22 cellular contexts compared by ENCODE assay signal in genomic region chr7:47428780-47429472, GRCh38.
DNase-seq lines count a peak whose midpoint lies in the region; ATAC-seq, FAIRE-seq and TF ChIP-seq lines count a peak whose summit lies in the region.
"Had no signal": no experiment of that assay in that cellular context is flagged by ENCODE, and none has a peak within 500 bp of the region (broad histone marks: within the 10 kb centered on the region; RNA-seq: fewer than 3 reads in every experiment).

No MANE protein-coding gene starts in this region.

- no peaks in the 10 kb centered on the region for H3K9me2 ChIP-seq in PC-3 (replicated peaks; ENCODE audit: low read length)

- no peak overlapping the region for H3K27ac ChIP-seq in HepG2 (ENCODE audit: extremely low read length, insufficient read depth, low read length)
- H3K27ac ChIP-seq in sigmoid colon, result no peak overlapping the region
- H3K27ac ChIP-seq in PC-3 (ENCODE audit: low read length), result no peak overlapping the region
- H3K27ac ChIP-seq: 22Rv1, epithelial cell of prostate had no signal

- peak in 2 of 3 experiments; percentile 59 to 74 for DNase-seq in NCI-H1417 (lab: John Stamatoyannopoulos, UW)
- no peak for DNase-seq in NCI-H1417 treated with DMSO at 0.1 percent for 48 hours (lab: John Stamatoyannopoulos, UW)
- DNase-seq in UCSD-AML1 (lab: John Stamatoyannopoulos, UW; ENCODE audit: unreplicated experiment), result peak; percentile 31
- no peak for DNase-seq in HepG2 (ENCODE audit: low spot score)
- peak; percentile 24 for DNase-seq in sigmoid colon
- DNase-seq in NCI-H510A (lab: John Stamatoyannopoulos, UW), result no peak
- DNase-seq in PC-3, result no peak
- DNase-seq: activated CD4-positive, alpha-beta memory T cell treated with anti-CD3 and anti-CD28 coated beads for 36 hours; activated CD8-positive, alpha-beta memory T cell treated with anti-CD3 and anti-CD28 coated beads, Interleukin-2, amount 50 U/mL, for 48 hours; CD4-positive, alpha-beta memory T cell; cerebellar nuclear complex; heart right ventricle; mammary epithelial cell; SHP77; stimulated activated CD8-positive, alpha-beta memory T cell treated with anti-CD3 and anti-CD28 coated beads, Interleukin-4, amount 100 ng/mL, for 48 hours; T-cell had no signal

- H3K36me3 ChIP-seq in HepG2 (replicated peaks in 1 of 2; ENCODE audit: control insufficient read depth in 1 of 2, insufficient read depth in 2 of 2, low read length in 2 of 2) (peaks cover 31 to 72% of the 10 kb centered on the region in 2 experiments), sigmoid colon (peaks cover 0 to 16% (median 3%) of the 10 kb centered on the region in 4 donors), PC-3 (ENCODE audit: low read depth, low read length) (peaks cover 38% of the 10 kb centered on the region)

- POLR2A ChIA-PET in HepG2 (lab: Yijun Ruan, JAX) (no interaction called here), PC-3 (lab: Charles Lee; ENCODE audit: unreplicated experiment) (no interaction called here)

- CTCF ChIA-PET in HepG2 (lab: Yijun Ruan, JAX; ENCODE audit: low intra/inter-chr PET ratio, low total read pairs) (no interaction called here), PC-3 (lab: Charles Lee) (no interaction called here)

- FAIRE-seq in HepG2 (lab: Jason Lieb, UNC), result no peak

- TF ChIP-seq CTCF in HepG2 (CRISPR knock-in tag; IDR thresholded peaks at IDR 0.05), result no peak
- no peak for TF ChIP-seq CTCF in sigmoid colon (IDR thresholded peaks at IDR 0.05)
- no peak for TF ChIP-seq CTCF in PC-3 (conservative IDR thresholded peaks at IDR 0.05; ENCODE audit: low read depth, low read length)

- TF ChIP-seq EP300 in HepG2 (IDR thresholded peaks at IDR 0.05; ENCODE audit: low read depth in 2 of 2, low read length in 2 of 2), result no peak
- TF ChIP-seq EP300 in HepG2 (CRISPR knock-in tag; IDR thresholded peaks at IDR 0.05; ENCODE audit: borderline replicate concordance), result no peak
- no peak for TF ChIP-seq EP300 in sigmoid colon (IDR thresholded peaks at IDR 0.05)

- H3K4me3 ChIP-seq in HepG2 (replicated peaks in 1 of 3; ENCODE audit: insufficient read depth in 1 of 3, low read depth in 2 of 3, low read length in 3 of 3), result no peak overlapping the region
- H3K4me3 ChIP-seq in sigmoid colon, result no peak overlapping the region
- no peak overlapping the region for H3K4me3 ChIP-seq in PC-3 (ENCODE audit: low read length)
- H3K4me3 ChIP-seq: heart right ventricle, tibial nerve had no signal

- H3K9ac ChIP-seq in HepG2 (ENCODE audit: insufficient read depth, low read depth, low read length) (no peak overlapping the region), PC-3 (ENCODE audit: low read length) (no peak overlapping the region)

- H3K4me1 ChIP-seq in HepG2 (ENCODE audit: insufficient read depth, low read length) (peaks cover 9% of the 10 kb centered on the region; the same call in 1 of the 2 replicates), sigmoid colon (peaks cover 0 to 5% (median 0%) of the 10 kb centered on the region in 4 donors), PC-3 (ENCODE audit: insufficient read depth, low read length) (no peaks in the 10 kb centered on the region)

- H3K79me2 ChIP-seq in HepG2 (ENCODE audit: insufficient read depth, low read length) (peaks cover 8% of the 10 kb centered on the region), PC-3 (ENCODE audit: low read length) (0 out of 2 replicates have a peak, but pooled peaks cover 9% of the 10 kb centered on the region)

- in situ Hi-C loops in HepG2 (cut with HindIII; ENCODE audit: extremely low pct_ligation_motif_present, low pct_unique_long_range_greater_than_20kb), result no loop called here

- H3F3A ChIP-seq in PC-3 (ENCODE audit: low read length, unreplicated experiment), result no peaks in the 10 kb centered on the region

- H3K27me3 ChIP-seq in HepG2 (ENCODE audit: control insufficient read depth in 1 of 2, insufficient read depth in 2 of 2, low read length in 2 of 2) (no peaks in the 10 kb centered on the region), sigmoid colon (no peaks in the 10 kb centered on the region), PC-3 (ENCODE audit: low read length) (no peaks in the 10 kb centered on the region)
- H3K27me3 ChIP-seq: heart right ventricle, tibial nerve had no signal

- 90% methylated on average over 7 of the region's 10 CpGs for WGBS in HepG2 (ENCODE audit: low lambda C conversion rate)
- 93 to 95% methylated on average over 10 of the region's 10 CpGs for WGBS in sigmoid colon, 2 donors

- TF ChIP-seq POLR2A in HepG2 (IDR thresholded peaks at IDR 0.05; ENCODE audit: insufficient read depth in 1 of 2, low read depth in 2 of 2, low read length in 2 of 2) (no peak), sigmoid colon (IDR thresholded peaks at IDR 0.05) (no peak)

- no peak overlapping the region for H2AFZ ChIP-seq in HepG2 (ENCODE audit: low read length)
- no peak overlapping the region for H2AFZ ChIP-seq in PC-3 (ENCODE audit: low read length)

- BruUV-seq in HepG2 (replicated peaks; lab: Mats Ljungman, UMichigan), result no TSS peak
- BruUV-seq in PC-3 (replicated peaks; lab: Mats Ljungman, UMichigan), result no TSS peak

- no peak overlapping the region for H3K4me2 ChIP-seq in HepG2 (ENCODE audit: low read depth, low read length)
- H3K4me2 ChIP-seq in PC-3 (ENCODE audit: low read length), result no peak overlapping the region

- H3K9me3 ChIP-seq in HepG2 (ENCODE audit: low read length) (no peaks in the 10 kb centered on the region), sigmoid colon (no peaks in the 10 kb centered on the region), PC-3 (ENCODE audit: low read length) (no peaks in the 10 kb centered on the region)
- H3K9me3 ChIP-seq: heart right ventricle, tibial nerve had no signal

- peaks cover 9% of the 10 kb centered on the region for H4K20me1 ChIP-seq in HepG2 (ENCODE audit: insufficient read depth, low read length)
- H4K20me1 ChIP-seq in PC-3 (ENCODE audit: low read length), result no peaks in the 10 kb centered on the region

- intact Hi-C loops in HepG2 (cut with micrococcal nuclease; ENCODE audit: unreplicated experiment) (no loop called here), sigmoid colon (cut with DNase I) (no loop called here), PC-3 (cut with micrococcal nuclease) (no loop called here)

- ATAC-seq in HepG2, result peak; percentile 31
- ATAC-seq in GM21528 (IDR thresholded peaks at IDR 0.05; ENCODE audit: low FRiP score, unreplicated experiment), result no peak
- ATAC-seq in PC-3, result no peak
- ATAC-seq: activated CD4-positive, CD25-positive, alpha-beta regulatory T cell treated with anti-CD3 and anti-CD28 coated beads, Interleukin-2, amount 50 U/mL, for 24 hours; activated T-helper 17 cell treated with anti-CD3 and anti-CD28 coated beads, Interleukin-2, amount 50 U/mL, for 72 hours; T-cell had no signal

- no peak for TF ChIP-seq RAD21 in HepG2 (CRISPR knock-in tag; IDR thresholded peaks at IDR 0.05)

TF ChIP-seq in HepG2, 621 proteins besides CTCF, POLR2A, EP300 and RAD21:
- TF ChIP-seq ZNF607 (CRISPR knock-in tag; IDR thresholded peaks at IDR 0.05; ENCODE audit: borderline replicate concordance) (no peak), ZNF883 (CRISPR knock-in tag; IDR thresholded peaks at IDR 0.05; ENCODE audit: not compliant biosample characterization) (no peak), RBM22 (optimal IDR thresholded peaks at IDR 0.05; ENCODE audit: low read length) (peak; percentile 24), ZKSCAN8 (CRISPR knock-in tag; IDR thresholded peaks at IDR 0.05; ENCODE audit: borderline replicate concordance) (no peak), ADNP (CRISPR knock-in tag; IDR thresholded peaks at IDR 0.05) (no peak), NR2F2 (IDR thresholded peaks at IDR 0.05; ENCODE audit: borderline replicate concordance, low read depth) (no peak), CREM (IDR thresholded peaks at IDR 0.05) (no peak), CREM (CRISPR knock-in tag; IDR thresholded peaks at IDR 0.05) (no peak)

Comparison
In these comparisons a context has a peak if more than half of its experiments do, and no peak if none do; other contexts are left out.
1. DNase-seq: peak in NCI-H1417 (2 of 3), UCSD-AML1 (single experiment) and sigmoid colon (single experiment); none in NCI-H1417 treated with DMSO at 0.1 percent for 48 hours (single experiment), HepG2 (single experiment), NCI-H510A (single experiment) and PC-3 (single experiment).